ENCODE assay signal across 8 cellular contexts in genomic region chr12:4857472-4858291, GRCh38. TPM values are rescaled to one million over a fixed set of nuclear protein-coding genes. Genes with fewer than 3 reads are reported as not detected.
DNase-seq lines count a peak whose midpoint lies in the region; ATAC-seq and TF ChIP-seq lines count a peak whose summit lies in the region.

No MANE protein-coding gene starts in this region.

- no peaks in the 10 kb centered on the region for H4K20me1 ChIP-seq in SK-N-SH (ENCODE audit: insufficient read depth)

- CTCF ChIA-PET in SK-N-SH (lab: Yijun Ruan, JAX): interaction anchor here (0.7 to 7.5 kb wide), 53 partner anchors 9 to 938 kb away, joined by 3 to 86 read pairs (median 4); partner anchors contain the start of gene KCNA1

- TF ChIP-seq CTCF in NB4 (IDR thresholded peaks at IDR 0.05; ENCODE audit: low read depth, low read length) (peak; percentile 96), SK-N-SH (IDR thresholded peaks at IDR 0.05) (peak; percentile 95), cardiac muscle cell (IDR thresholded peaks at IDR 0.05; ENCODE audit: low read depth, low read length) (peak; percentile 97), type B pancreatic cell (conservative IDR thresholded peaks at IDR 0.05) (peak; percentile 94)

- H3K4me2 ChIP-seq in SK-N-SH: peak overlapping the region; percentile 73

- peak overlapping the region; percentile 83 for H3K4me3 Mint-ChIP-seq in type B pancreatic cell

- peaks cover 12% of the 10 kb centered on the region for H3K4me1 Mint-ChIP-seq in type B pancreatic cell (ENCODE audit: unreplicated experiment)

- H3K27me3 ChIP-seq in SK-N-SH (ENCODE audit: insufficient read depth) (peaks cover 82% of the 10 kb centered on the region), cardiac muscle cell (no peaks in the 10 kb centered on the region)

- H3K9me2 ChIP-seq in SK-N-SH: no peaks in the 10 kb centered on the region

- no peak overlapping the region for H3K27ac Mint-ChIP-seq in activated naive CD4-positive, alpha-beta T cell treated with anti-CD3 and anti-CD28 coated beads, Interleukin-2, amount 50 U/mL, for 72 hours
- H3K27ac Mint-ChIP-seq in type B pancreatic cell: peak overlapping the region; percentile 29

- peak; percentile 56 for ATAC-seq in GM21825 (IDR thresholded peaks at IDR 0.05; ENCODE audit: unreplicated experiment)
- ATAC-seq in activated naive CD4-positive, alpha-beta T cell treated with anti-CD3 and anti-CD28 coated beads, Interleukin-2, amount 50 U/mL, for 72 hours: peak; percentile 77 to 87

- no peaks in the 10 kb centered on the region for H3K36me3 ChIP-seq in SK-N-SH (replicated peaks in 1 of 2; ENCODE audit: control insufficient read depth in 1 of 2, insufficient read depth in 2 of 2, low read length in 1 of 2)
- no peaks in the 10 kb centered on the region for H3K36me3 ChIP-seq in cardiac muscle cell

- no peak for TF ChIP-seq EP300 in SK-N-SH (IDR thresholded peaks at IDR 0.05; ENCODE audit: borderline replicate concordance in 1 of 2, low read depth in 1 of 2, low read length in 1 of 2)

- peaks cover 84% of the 10 kb centered on the region for H3K27me3 Mint-ChIP-seq in type B pancreatic cell

- no peaks in the 10 kb centered on the region for H3F3A ChIP-seq in SK-N-SH (replicated peaks; ENCODE audit: insufficient read depth)

- H3K4me3 ChIP-seq in NB4 (ENCODE audit: low read depth, low read length) (no peak overlapping the region), SK-N-SH (ENCODE audit: low read depth in 2 of 2, low read length in 1 of 2) (peak overlapping the region; percentile 22 to 28; a peak in 3 of 4 replicates), cardiac muscle cell (no peak overlapping the region)

- H3K9me3 ChIP-seq in SK-N-SH (no peaks in the 10 kb centered on the region), cardiac muscle cell (ENCODE audit: low read depth) (no peaks in the 10 kb centered on the region)

- intact Hi-C loops in posterior cingulate gyrus (cut with DNase I): loop anchor here (1.0 kb wide), 1 partner anchor 146 kb away; no protein-coding TSS in a partner anchor

- no peaks in the 10 kb centered on the region for H3K36me3 Mint-ChIP-seq in activated naive CD4-positive, alpha-beta T cell treated with anti-CD3 and anti-CD28 coated beads, Interleukin-2, amount 50 U/mL, for 72 hours
- H3K36me3 Mint-ChIP-seq in type B pancreatic cell: no peaks in the 10 kb centered on the region

- H3K79me2 ChIP-seq in SK-N-SH (ENCODE audit: insufficient read depth): no peaks in the 10 kb centered on the region

- H3K9ac ChIP-seq in SK-N-SH: no peak overlapping the region

- DNase-seq in COR-L47 (lab: John Stamatoyannopoulos, UW): peak; percentile 64
- peak; percentile 68 for DNase-seq in NB4 (ENCODE audit: low read depth)
- peak; percentile 70 for DNase-seq in SK-N-SH
- DNase-seq in activated naive CD4-positive, alpha-beta T cell treated with anti-CD3 and anti-CD28 coated beads, Interleukin-2, amount 50 U/mL, for 72 hours (ENCODE audit: low spot score in 2 of 2): peak; percentile 63 to 82
- peak; percentile 68 to 87 for DNase-seq in cardiac muscle cell (ENCODE audit: low read depth in 1 of 2, low spot score in 1 of 2)
- DNase-seq in posterior cingulate gyrus: peak; percentile 73 to 97 (median 87)
- peak; percentile 81 for DNase-seq in type B pancreatic cell (ENCODE audit: extremely low spot score, unreplicated experiment)

- TF ChIP-seq RAD21 in SK-N-SH (IDR thresholded peaks at IDR 0.05; ENCODE audit: low read length): peak; percentile 67

- H3K4me1 ChIP-seq in SK-N-SH (ENCODE audit: control insufficient read depth in 1 of 2, insufficient read depth in 2 of 2, low read depth in 1 of 2, low read length in 1 of 2) (peaks cover 0 to 7% of the 10 kb centered on the region in 2 experiments; a peak in 1 of 4 replicates), cardiac muscle cell (ENCODE audit: low read depth) (peaks cover 40% of the 10 kb centered on the region)

- 0 out of 2 replicates have a peak overlapping the region, but pooled peaks have one; percentile 35 for H2AFZ ChIP-seq in SK-N-SH (ENCODE audit: low read depth)

- WGBS in SK-N-SH (ENCODE audit: low lambda C conversion rate): 3% methylated on average over 21 of the region's 24 CpGs

- H3K9me3 Mint-ChIP-seq in activated naive CD4-positive, alpha-beta T cell treated with anti-CD3 and anti-CD28 coated beads, Interleukin-2, amount 50 U/mL, for 72 hours: no peaks in the 10 kb centered on the region
- no peaks in the 10 kb centered on the region for H3K9me3 Mint-ChIP-seq in type B pancreatic cell

- no peak overlapping the region for H3K27ac ChIP-seq in SK-N-SH (ENCODE audit: low read depth in 2 of 2, low read length in 1 of 2)
- H3K27ac ChIP-seq in cardiac muscle cell: peak overlapping the region; percentile 54

- no peak for TF ChIP-seq POLR2A in NB4 (IDR thresholded peaks at IDR 0.05; ENCODE audit: extremely low read depth, insufficient read length)

- POLR2A ChIA-PET in SK-N-SH (lab: Yijun Ruan, JAX): no interaction called here

TF ChIP-seq in SK-N-SH, 30 proteins besides CTCF, POLR2A, EP300 and RAD21:
- TF ChIP-seq FOXM1 (IDR thresholded peaks at IDR 0.05; ENCODE audit: low read depth) (no peak), SMC3 (IDR thresholded peaks at IDR 0.05; ENCODE audit: low read depth, low read length) (peak; percentile 81), ELF1 (IDR thresholded peaks at IDR 0.05) (no peak)

RNA-seq across cellular contexts. Expression of gene KCNA1, which starts 52.0 kb away (rescaled TPM):
- polyA plus RNA-seq in SK-N-SH (2012; rRNA removed): 0.08 TPM in 1 of 2 replicates, not detected in the other
- polyA plus RNA-seq in SK-N-SH (2012; cell fraction: cytosol; rRNA removed): 0.01 TPM in 2 replicates
- polyA plus RNA-seq in SK-N-SH (2012; cell fraction: nucleus; rRNA removed): 0.01 and 0.04 TPM in 2 replicates
- total RNA-seq in activated naive CD4-positive, alpha-beta T cell treated with anti-CD3 and anti-CD28 coated beads, Interleukin-2, amount 50 U/mL, for 72 hours: under 1 TPM in 1 of 2 donors, not detected in 1; 0.16 TPM
- total RNA-seq in cardiac muscle cell: 0.07 and 0.18 TPM in 2 replicates
- not detected in 2 replicates for polyA plus RNA-seq in cardiac muscle cell
- total RNA-seq in type B pancreatic cell (ENCODE audit: low replicate concordance): 0.26 and 1.8 TPM in 2 replicates

Comparison
In these comparisons a context has a peak if more than half of its experiments do, and no peak if none do; other contexts are left out.
1. H3K4me3 ChIP-seq: peak in SK-N-SH (2 of 2); none in NB4 (single experiment) and cardiac muscle cell (single experiment).
2. Peak in every context shown above with its lines, with median percentiles within 50 percentile points of each other: DNase-seq and CTCF ChIP-seq.